ENCODE assay signal across 26 cellular contexts in genomic region chr9:70496244-70496643, GRCh38.
"Had no signal": no experiment of that assay in that cellular context is flagged by ENCODE, and none has a peak within 500 bp of the region (broad histone marks: within the 10 kb centered on the region; RNA-seq: fewer than 3 reads in every experiment).

No MANE protein-coding gene starts in this region.

- H3K27me3 ChIP-seq: esophagus muscularis mucosa, foreskin keratinocyte, heart right ventricle, left lung, right atrium auricular region, testis, tibial artery had no signal

- H3K27ac Mint-ChIP-seq: natural killer cell treated with Interleukin-12 subunit alpha and Interleukin-12 subunit beta and Interleukin-15 and Interleukin-18, amount 100 ng/mL, for 72 hours; progenitor cell of endocrine pancreas; type B pancreatic cell had no signal

- H3K4me2 ChIP-seq: smooth muscle cell had no signal

- H3K27me3 Mint-ChIP-seq: type B pancreatic cell had no signal

- ATAC-seq: foreskin keratinocyte; left lung; natural killer cell treated with Interleukin-12 subunit alpha and Interleukin-12 subunit beta and Interleukin-15 and Interleukin-18, amount 100 ng/mL, for 72 hours; sciatic nerve; stimulated activated naive CD8-positive, alpha-beta T cell treated with anti-CD3 and anti-CD28 coated beads, Interleukin-15, Interleukin-2, amounts not matched to agents 100 U/mL and 50 U/mL, for 24 hours had no signal

- H3K36me3 Mint-ChIP-seq: natural killer cell treated with Interleukin-12 subunit alpha and Interleukin-12 subunit beta and Interleukin-15 and Interleukin-18, amount 100 ng/mL, for 72 hours; type B pancreatic cell had no signal

- H3K4me3 Mint-ChIP-seq: natural killer cell treated with Interleukin-12 subunit alpha and Interleukin-12 subunit beta and Interleukin-15 and Interleukin-18, amount 100 ng/mL, for 72 hours; neural crest cell; type B pancreatic cell had no signal

- H3K27ac ChIP-seq: epithelial cell of prostate, foreskin keratinocyte, left lung, neutrophil, parathyroid adenoma, right atrium auricular region, testis, tibial artery had no signal

- H3K9me3 Mint-ChIP-seq: natural killer cell treated with Interleukin-12 subunit alpha and Interleukin-12 subunit beta and Interleukin-15 and Interleukin-18, amount 100 ng/mL, for 72 hours had no signal

- H3K9me3 ChIP-seq: esophagus muscularis mucosa, heart right ventricle, left lung, neutrophil, right atrium auricular region, testis, tibial artery had no signal

- H3K4me1 ChIP-seq: foreskin keratinocyte, parathyroid adenoma had no signal

- H3K9ac ChIP-seq: parathyroid adenoma had no signal

- H3K36me3 ChIP-seq: esophagus muscularis mucosa, heart right ventricle, left lung, neutrophil, right atrium auricular region, tibial artery had no signal

- H2AFZ ChIP-seq: parathyroid adenoma had no signal

- H3K4me1 Mint-ChIP-seq: neural crest cell had no signal

- H3K4me3 ChIP-seq: coronary artery, esophagus muscularis mucosa, heart right ventricle, left lung, right atrium auricular region, smooth muscle cell, testis, tibial artery had no signal

- DNase-seq: foreskin keratinocyte; glutamatergic neuron; heart right ventricle; hippocampal formation; left cardiac atrium; left lung; stimulated activated CD4-positive, alpha-beta T cell treated with anti-CD3 and anti-CD28 coated beads, Interleukin-12 subunit alpha, Interleukin-12 subunit beta, amount 100 ng/mL, for 4 hours; stimulated activated CD4-positive, alpha-beta T cell treated with anti-CD3 and anti-CD28 coated beads, Interleukin-1b, Interleukin-23, amount 100 ng/mL, for 48 hours; stimulated activated CD4-positive, alpha-beta T cell treated with anti-CD3 and anti-CD28 coated beads, Interleukin-4, amount 100 ng/mL, for 1 hour; stimulated activated CD8-positive, alpha-beta memory T cell treated with anti-CD3 and anti-CD28 coated beads, Interleukin-4, amount 100 ng/mL, for 48 hours; stimulated activated naive CD8-positive, alpha-beta T cell treated with anti-CD3 and anti-CD28 coated beads, Interleukin-15, Interleukin-2, amounts not matched to agents 100 U/mL and 50 U/mL, for 24 hours; substantia nigra; testis; tibial artery had no signal
